ENCODE assay signal across 10 cellular contexts in the genomic region with DNA sequence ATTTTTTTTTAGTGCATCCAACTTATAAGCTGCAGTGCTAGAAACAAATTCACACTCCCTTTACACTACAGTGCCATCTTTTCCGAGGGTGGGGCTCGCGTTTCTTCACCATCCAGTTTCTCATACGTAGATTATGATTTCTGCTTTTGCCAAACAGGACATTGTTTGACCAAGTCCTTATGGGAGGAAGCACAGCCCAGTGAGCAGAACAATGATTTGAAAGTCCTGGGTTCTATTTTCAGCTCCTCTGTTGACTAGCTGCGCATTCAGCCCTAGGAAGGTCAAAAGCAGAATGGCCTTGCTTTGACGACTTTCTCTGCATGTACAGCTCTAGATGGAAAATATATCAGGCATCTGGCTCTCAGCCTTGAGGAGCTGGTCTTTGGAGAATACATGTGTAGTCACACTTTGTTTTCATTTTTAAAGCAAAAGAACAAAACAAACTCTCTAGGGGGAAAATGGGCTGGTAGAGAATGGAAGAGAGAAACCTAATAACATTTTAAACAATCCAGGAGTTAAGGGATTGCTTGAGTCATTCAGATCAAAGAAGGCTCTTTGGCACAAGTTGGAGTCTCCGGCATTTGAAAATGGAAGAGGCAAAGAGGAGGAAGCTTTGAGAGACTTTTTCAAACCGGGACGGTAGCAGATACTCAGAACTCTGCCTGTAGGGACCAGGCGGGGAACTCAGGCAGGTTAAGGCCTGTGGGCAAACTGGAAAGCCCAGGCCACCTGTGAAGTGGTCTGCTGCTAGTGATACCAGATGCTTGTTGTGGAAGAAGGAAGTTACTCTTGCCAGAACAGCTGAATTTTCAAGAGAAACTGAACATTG.
DNase-seq lines count a peak whose midpoint lies in the region; ATAC-seq and TF ChIP-seq lines count a peak whose summit lies in the region.
"Had no signal": no experiment of that assay in that cellular context is flagged by ENCODE, and none has a peak within 500 bp of the region (broad histone marks: within the 10 kb centered on the region; RNA-seq: fewer than 3 reads in every experiment).

No MANE protein-coding gene starts in this region.

- ATAC-seq in HG03354 (IDR thresholded peaks at IDR 0.05; ENCODE audit: poor library complexity, severe bottlenecking, unreplicated experiment): peak; percentile 86
- peak; percentile 25 for ATAC-seq in upper lobe of right lung

- H3K27me3 ChIP-seq in breast epithelium: no peaks in the 10 kb centered on the region
- H3K27me3 ChIP-seq in upper lobe of right lung: no peaks in the 10 kb centered on the region

- no peaks in the 10 kb centered on the region for H3K9me3 Mint-ChIP-seq in MCF 10A (ENCODE audit: unreplicated experiment)

- CTCF ChIA-PET in MCF 10A (lab: Yijun Ruan, JAX): no interaction called here

- H3K36me3 ChIP-seq in breast epithelium (no peaks in the 10 kb centered on the region), upper lobe of right lung (no peaks in the 10 kb centered on the region)

- intact Hi-C loops in breast epithelium (cut with DNase I; ENCODE audit: low total_unique reads): no loop called here
- intact Hi-C loops in MCF 10A (cut with micrococcal nuclease): no loop called here
- intact Hi-C loops in upper lobe of right lung (cut with DNase I): no loop called here
- intact Hi-C loops in posterior vena cava (cut with DNase I): no loop called here

- no peaks in the 10 kb centered on the region for H3K36me3 Mint-ChIP-seq in MCF 10A (ENCODE audit: insufficient read depth, unreplicated experiment)

- H3K9me3 ChIP-seq in breast epithelium (no peaks in the 10 kb centered on the region), upper lobe of right lung (no peaks in the 10 kb centered on the region)

- POLR2A ChIA-PET in MCF 10A (lab: Yijun Ruan, JAX): interaction anchor here (0.8 to 1.5 kb wide), 2 partner anchors 149 to 302 kb away, joined by 3 read pairs; no protein-coding TSS in a partner anchor

- no peak overlapping the region for H3K4me3 Mint-ChIP-seq in MCF 10A (ENCODE audit: unreplicated experiment)

- DNase-seq in breast epithelium (ENCODE audit: low spot score in 2 of 2) (no peak), MCF 10A (ENCODE audit: unreplicated experiment) (no peak), fibroblast of mammary gland (ENCODE audit: low read depth) (peak; percentile 13), upper lobe of right lung (no peak), UCSD-AML1 (lab: John Stamatoyannopoulos, UW; ENCODE audit: unreplicated experiment) (no peak), posterior vena cava (ENCODE audit: low spot score) (no peak), cortex of kidney (lab: John Stamatoyannopoulos, UW) (no peak)

- no peak for TF ChIP-seq POLR2A in breast epithelium (IDR thresholded peaks at IDR 0.05)

- TF ChIP-seq CTCF in breast epithelium (IDR thresholded peaks at IDR 0.05) (no peak), MCF 10A (IDR thresholded peaks at IDR 0.05; ENCODE audit: unreplicated experiment) (no peak), fibroblast of mammary gland (conservative IDR thresholded peaks at IDR 0.05; ENCODE audit: control insufficient read depth, insufficient read depth, low read depth, low read length) (no peak), upper lobe of right lung (IDR thresholded peaks at IDR 0.05) (no peak)

- H3K27me3 Mint-ChIP-seq in MCF 10A (ENCODE audit: insufficient read depth, unreplicated experiment): no peaks in the 10 kb centered on the region

- peaks cover 15% of the 10 kb centered on the region for H3K4me1 Mint-ChIP-seq in MCF 10A (ENCODE audit: insufficient read depth, unreplicated experiment)

- no peak overlapping the region for H3K27ac Mint-ChIP-seq in MCF 10A (ENCODE audit: low read depth, unreplicated experiment)

- H3K27ac ChIP-seq in breast epithelium (peak overlapping the region; percentile 32 to 34), upper lobe of right lung (peak overlapping the region; percentile 21)
- H3K27ac ChIP-seq: C4-2B, VCaP had no signal

- no peak overlapping the region for H3K4me3 ChIP-seq in breast epithelium
- H3K4me3 ChIP-seq in fibroblast of mammary gland (ENCODE audit: control insufficient read depth, low read depth, low read length): no peak overlapping the region
- no peak overlapping the region for H3K4me3 ChIP-seq in upper lobe of right lung

- H3K4me1 ChIP-seq in breast epithelium (peaks cover 0 to 5% of the 10 kb centered on the region in 2 donors), upper lobe of right lung (no peaks in the 10 kb centered on the region)

- BruUV-seq in MCF 10A (replicated peaks; lab: Mats Ljungman, UMichigan): no TSS peak
